ENCODE assay signal across 8 cellular contexts in genomic region chr1:219460561-219461511, GRCh38.
A peak's percentile ranks its signal among the peaks of the same experiment; 100 is the strongest.
DNase-seq lines count a peak whose midpoint lies in the region; ATAC-seq and TF ChIP-seq lines count a peak whose summit lies in the region.

No MANE protein-coding gene starts in this region.

- peak overlapping the region; percentile 20 for H2AFZ ChIP-seq in osteoblast (ENCODE audit: low read length)

- no peaks in the 10 kb centered on the region for H3K9me3 ChIP-seq in osteoblast (ENCODE audit: low read depth, low read length)
- no peaks in the 10 kb centered on the region for H3K9me3 ChIP-seq in CD8-positive, alpha-beta T cell (ENCODE audit: low read length)

- H3K4me3 Mint-ChIP-seq in CD8-positive, alpha-beta T cell = no peak overlapping the region

- intact Hi-C loops in CD8-positive, alpha-beta T cell (cut with DNase I, micrococcal nuclease) = no loop called here

- no peaks in the 10 kb centered on the region for H3K27me3 ChIP-seq in osteoblast (ENCODE audit: insufficient read depth, low read length)
- no peaks in the 10 kb centered on the region for H3K27me3 ChIP-seq in CD8-positive, alpha-beta T cell (ENCODE audit: insufficient read depth, low read length)

- TF ChIP-seq CTCF in RWPE1 (conservative IDR thresholded peaks at IDR 0.05; ENCODE audit: low read depth) (no peak), osteoblast (IDR thresholded peaks at IDR 0.05; ENCODE audit: extremely low read depth, low read depth, low read length) (no peak)
- no peak for TF ChIP-seq CTCF in CD8-positive, alpha-beta T cell (IDR thresholded peaks at IDR 0.05)

- ATAC-seq in GM18868 (IDR thresholded peaks at IDR 0.05; ENCODE audit: unreplicated experiment) (peak; percentile 75), HG02870 (IDR thresholded peaks at IDR 0.05; ENCODE audit: unreplicated experiment) (peak; percentile 56)
- no peak for ATAC-seq in CD8-positive, alpha-beta T cell

- H3K9me3 Mint-ChIP-seq in CD8-positive, alpha-beta T cell = no peaks in the 10 kb centered on the region

- no peaks in the 10 kb centered on the region for H3K79me2 ChIP-seq in osteoblast (ENCODE audit: insufficient read depth, low read length)

- H3K4me1 ChIP-seq in osteoblast (ENCODE audit: insufficient read depth, low read length) = peaks cover 22% of the 10 kb centered on the region
- H3K4me1 ChIP-seq in CD8-positive, alpha-beta T cell (ENCODE audit: insufficient read depth, low read length) = no peaks in the 10 kb centered on the region

- H3K27me3 Mint-ChIP-seq in CD8-positive, alpha-beta T cell (ENCODE audit: low read depth) = peaks cover 2% of the 10 kb centered on the region

- H4K20me1 ChIP-seq in osteoblast (ENCODE audit: insufficient read depth, low read length) = no peaks in the 10 kb centered on the region

- H3K36me3 ChIP-seq in osteoblast (ENCODE audit: insufficient read depth, low read length) = no peaks in the 10 kb centered on the region
- H3K36me3 ChIP-seq in CD8-positive, alpha-beta T cell (ENCODE audit: insufficient read depth, low read length) = no peaks in the 10 kb centered on the region

- CTCF ChIA-PET in RWPE1 (lab: Yijun Ruan, JAX) = interaction anchor here (0.8 kb wide), 1 partner anchor 78 kb away, joined by 3 read pairs; no protein-coding TSS in a partner anchor
- CTCF ChIA-PET in CD8-positive, alpha-beta T cell (lab: Charles Lee) = no interaction called here

- POLR2A ChIA-PET in RWPE1 (lab: Yijun Ruan, JAX; ENCODE audit: low non-redundant PET) = no interaction called here
- POLR2A ChIA-PET in CD8-positive, alpha-beta T cell (lab: Charles Lee) = no interaction called here

- no peaks in the 10 kb centered on the region for H3K4me1 Mint-ChIP-seq in CD8-positive, alpha-beta T cell (ENCODE audit: low read depth)

- peak; percentile 78 for DNase-seq in RWPE1 (ENCODE audit: low spot score)
- DNase-seq in osteoblast (ENCODE audit: insufficient read length, low spot score, missing footprints) = no peak
- DNase-seq in occipital lobe (lab: John Stamatoyannopoulos, UW) = no peak
- DNase-seq in inferior parietal cortex (ENCODE audit: extremely low spot score) = no peak
- no peak for DNase-seq in NCI-H2227 (lab: John Stamatoyannopoulos, UW; ENCODE audit: unreplicated experiment)
- DNase-seq in CD8-positive, alpha-beta T cell = no peak

- no peak overlapping the region for H3K27ac ChIP-seq in RWPE1
- H3K27ac ChIP-seq in osteoblast (ENCODE audit: low read depth, low read length) = no peak overlapping the region
- no peak overlapping the region for H3K27ac ChIP-seq in CD8-positive, alpha-beta T cell (ENCODE audit: low read depth, low read length)

- H3K4me3 ChIP-seq in osteoblast (ENCODE audit: insufficient read depth, low read length) = no peak overlapping the region
- H3K4me3 ChIP-seq in CD8-positive, alpha-beta T cell (ENCODE audit: low read depth, low read length) = no peak overlapping the region

- no peaks in the 10 kb centered on the region for H3K36me3 Mint-ChIP-seq in CD8-positive, alpha-beta T cell

- no peak overlapping the region for H3K4me2 ChIP-seq in osteoblast (ENCODE audit: insufficient read depth, low read length)

- H3K27ac Mint-ChIP-seq in CD8-positive, alpha-beta T cell = no peak overlapping the region
